In the genomic region with DNA sequence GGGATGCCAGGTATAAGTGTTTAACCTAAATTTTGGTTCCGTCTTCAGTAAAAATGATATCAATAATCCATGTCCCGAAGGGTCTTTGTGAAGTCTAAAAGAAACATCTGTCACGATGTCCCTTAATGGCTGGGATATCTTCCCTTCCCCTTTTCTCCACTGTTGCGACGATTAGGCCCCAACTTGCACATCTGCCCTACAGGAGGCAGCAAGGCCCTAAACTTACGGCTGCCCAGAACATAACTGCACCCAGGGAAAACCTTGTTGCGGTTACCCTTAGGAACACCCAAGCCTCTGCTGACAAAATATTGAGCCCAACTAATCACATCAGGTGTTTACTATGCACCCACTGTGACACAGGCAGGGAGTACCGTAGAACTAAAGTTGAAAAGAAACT, we compare ENCODE assay signal across 8 cellular contexts. TPM values are rescaled to one million over a fixed set of nuclear protein-coding genes. Genes with fewer than 3 reads are reported as not detected.
A peak's percentile ranks its signal among the peaks of the same experiment; 100 is the strongest.
DNase-seq lines count a peak whose midpoint lies in the region; ATAC-seq lines count a peak whose summit lies in the region.

No MANE protein-coding gene starts in this region.

- H3K36me3 Mint-ChIP-seq in activated T-cell treated with anti-CD3 and anti-CD28 coated beads, Interleukin-2, amount 50 U/mL, for 4 hours (ENCODE audit: insufficient read depth): peaks cover 3% of the 10 kb centered on the region

- intact Hi-C loops in sciatic nerve (cut with DNase I): no loop called here

- no peaks in the 10 kb centered on the region for H3K9me3 Mint-ChIP-seq in activated T-cell treated with anti-CD3 and anti-CD28 coated beads, Interleukin-2, amount 50 U/mL, for 4 hours

- no peaks in the 10 kb centered on the region for H3K27me3 Mint-ChIP-seq in activated T-cell treated with anti-CD3 and anti-CD28 coated beads, Interleukin-2, amount 50 U/mL, for 4 hours (ENCODE audit: low read depth)

- H3K4me1 Mint-ChIP-seq in activated T-cell treated with anti-CD3 and anti-CD28 coated beads, Interleukin-2, amount 50 U/mL, for 4 hours (ENCODE audit: low read depth): peaks cover 35% of the 10 kb centered on the region

- peak; percentile 33 for DNase-seq in Ammon's horn (ENCODE audit: low spot score)
- peak; percentile 86 for DNase-seq in NCI-H69 (lab: John Stamatoyannopoulos, UW)
- DNase-seq in activated T-cell treated with anti-CD3 and anti-CD28 coated beads, Interleukin-2, amount 50 U/mL, for 4 hours: no peak
- DNase-seq in germinal center (ENCODE audit: low spot score): peak; percentile 30
- no peak for DNase-seq in sciatic nerve (ENCODE audit: low spot score)
- DNase-seq in NCI-H2081 treated with DMSO at 0.1 percent for 48 hours (lab: John Stamatoyannopoulos, UW): no peak
- DNase-seq in NCI-H446 treated with DMSO at 0.1 percent for 48 hours (lab: John Stamatoyannopoulos, UW): no peak

- peak; percentile 5 for ATAC-seq in GM19438 (IDR thresholded peaks at IDR 0.05; ENCODE audit: low read depth, unreplicated experiment)
- no peak for ATAC-seq in activated T-cell treated with anti-CD3 and anti-CD28 coated beads, Interleukin-2, amount 50 U/mL, for 4 hours
- ATAC-seq in sciatic nerve: peak; percentile 4

- peak overlapping the region; percentile 72 for H3K4me3 Mint-ChIP-seq in activated T-cell treated with anti-CD3 and anti-CD28 coated beads, Interleukin-2, amount 50 U/mL, for 4 hours

RNA-seq across cellular contexts. Expression of a gene that starts 1.2 kb away (rescaled TPM):
- 100 to 1,000 TPM; 129 to 147 (median 138) TPM for total RNA-seq in activated T-cell treated with anti-CD3 and anti-CD28 coated beads, Interleukin-2, amount 50 U/mL, for 4 hours
- 170 TPM for total RNA-seq in sciatic nerve

Comparison
In these comparisons a context has a peak if more than half of its experiments do, and no peak if none do; other contexts are left out.
1. DNase-seq: peak in Ammon's horn (single experiment), NCI-H69 (single experiment) and germinal center (single experiment); none in activated T-cell treated with anti-CD3 and anti-CD28 coated beads, Interleukin-2, amount 50 U/mL, for 4 hours (single experiment), sciatic nerve (single experiment), NCI-H2081 treated with DMSO at 0.1 percent for 48 hours (single experiment) and NCI-H446 treated with DMSO at 0.1 percent for 48 hours (single experiment).
2. ATAC-seq: peak in GM19438 (single experiment) and sciatic nerve (single experiment); none in activated T-cell treated with anti-CD3 and anti-CD28 coated beads, Interleukin-2, amount 50 U/mL, for 4 hours (0 of 2).